ENCODE assay signal across 8 cellular contexts in genomic region chr1:183471748-183472487, GRCh38. TPM values are rescaled to one million over a fixed set of nuclear protein-coding genes. Genes with fewer than 3 reads are reported as not detected.
DNase-seq lines count a peak whose midpoint lies in the region; ATAC-seq and TF ChIP-seq lines count a peak whose summit lies in the region.

No MANE protein-coding gene starts in this region.

- peak overlapping the region; percentile 82 for H2AFZ ChIP-seq in trophoblast cell (ENCODE audit: insufficient read depth, low read length, poor library complexity)

- H3K9ac ChIP-seq in trophoblast cell (ENCODE audit: low read length): peak overlapping the region; percentile 96

- H2BK120ac ChIP-seq in trophoblast cell (ENCODE audit: insufficient read depth, low read length, poor library complexity): peak overlapping the region; percentile 99

- H3K36me3 ChIP-seq in trophoblast cell (ENCODE audit: control insufficient read depth in 1 of 2, insufficient read depth in 2 of 2, low read length in 2 of 2) (no peaks in the 10 kb centered on the region), transverse colon (no peaks in the 10 kb centered on the region)

- TF ChIP-seq CTCF in GM12875 (IDR thresholded peaks at IDR 0.05; ENCODE audit: borderline replicate concordance, insufficient read depth, low read depth, low read length) (no peak), transverse colon (IDR thresholded peaks at IDR 0.05) (peak in 1 of 5 experiments; percentile 18)

- H3K23ac ChIP-seq in trophoblast cell (ENCODE audit: low read length): no peak overlapping the region

- H2BK12ac ChIP-seq in trophoblast cell (ENCODE audit: low read length): peak overlapping the region; percentile 62

- no peak for TF ChIP-seq EP300 in transverse colon (IDR thresholded peaks at IDR 0.05; ENCODE audit: low read depth)

- H3K18ac ChIP-seq in trophoblast cell (ENCODE audit: low read length): peak overlapping the region; percentile 91

- H3K27ac ChIP-seq in adipose tissue (ENCODE audit: low read depth, low read length) (peak overlapping the region; percentile 97), trophoblast cell (ENCODE audit: low read depth, low read length) (peak overlapping the region; percentile 99), transverse colon (peak overlapping the region; percentile 93 to 98 (median 96))

- no peaks in the 10 kb centered on the region for H3K9me3 ChIP-seq in trophoblast cell (ENCODE audit: insufficient read depth, low read depth, low read length)
- H3K9me3 ChIP-seq in transverse colon: no peaks in the 10 kb centered on the region

- H3K27me3 ChIP-seq in trophoblast cell (ENCODE audit: insufficient read depth, low read length) (no peaks in the 10 kb centered on the region), transverse colon (no peaks in the 10 kb centered on the region)

- peak overlapping the region; percentile 87 for H3K4ac ChIP-seq in trophoblast cell (ENCODE audit: low read depth, low read length)

- H3K4me2 ChIP-seq in trophoblast cell (ENCODE audit: low read length): peak overlapping the region; percentile 90

- H2AK5ac ChIP-seq in trophoblast cell (ENCODE audit: low read length): no peak overlapping the region

- peak overlapping the region; percentile 99 for H4K8ac ChIP-seq in trophoblast cell (ENCODE audit: low read depth, low read length)

- H3K79me1 ChIP-seq in trophoblast cell (ENCODE audit: low read length): peaks cover 15% of the 10 kb centered on the region

- H2BK5ac ChIP-seq in trophoblast cell (ENCODE audit: low read depth, low read length, poor library complexity): peak overlapping the region; percentile 100

- intact Hi-C loops in cardiac septum (cut with DNase I): loop anchor here (2.0 to 5.0 kb wide), 3 partner anchors 50 to 189 kb away; partner anchors contain the start of gene ARPC5
- intact Hi-C loops in transverse colon (cut with DNase I; ENCODE audit: low total_unique reads): loop anchor here (5.0 to 10.0 kb wide), 2 partner anchors 165 to 187 kb away; partner anchors contain the start of gene ARPC5

- ATAC-seq in HG02798 (IDR thresholded peaks at IDR 0.05; ENCODE audit: poor library complexity, unreplicated experiment): peak; percentile 54

- peak overlapping the region; percentile 92 for H3K14ac ChIP-seq in trophoblast cell (ENCODE audit: low read length)

- H3K79me2 ChIP-seq in trophoblast cell (ENCODE audit: control insufficient read depth, insufficient read depth, low read length, poor library complexity): peaks cover 14% of the 10 kb centered on the region

- in situ Hi-C loops in transverse colon (cut with MboI; ENCODE audit: low pct_ligation_motif_present in 1 of 4, low pct_unique_long_range_greater_than_20kb in 1 of 4, low sequenced_read_pairs in 3 of 4): loop anchor here in 2 of 4 donors (5.0 to 25.0 kb wide), 4 partner anchors 70 to 440 kb away; partner anchors contain the start of gene ARPC5 (in 2 of the 2)

- peak overlapping the region; percentile 96 for H3K4me3 ChIP-seq in GM12875 (ENCODE audit: low read depth, low read length)
- peak overlapping the region; percentile 100 for H3K4me3 ChIP-seq in trophoblast cell (ENCODE audit: low read depth, low read length)
- peak overlapping the region; percentile 77 to 99 (median 86) for H3K4me3 ChIP-seq in transverse colon

- 0% methylated on average over 26 to 42 of the region's 42 CpGs for WGBS in adipose tissue, 3 donors
- no CpG with 5 or more reads among the region's 42 CpGs for WGBS in trophoblast cell (ENCODE audit: extremely low coverage, insufficient coverage, insufficient read length)
- WGBS in transverse colon (ENCODE audit: low coverage in 1 of 2), 2 donors: 0 to 1% methylated on average over 8 to 40 of the region's 42 CpGs

- peak overlapping the region; percentile 97 for H4K12ac ChIP-seq in trophoblast cell (ENCODE audit: low read depth, low read length)

- peak overlapping the region; percentile 100 for H4K91ac ChIP-seq in trophoblast cell (ENCODE audit: low read depth, low read length)

- DNase-seq in NCI-H1436 (lab: John Stamatoyannopoulos, UW): peak; percentile 94
- DNase-seq in SW480 (ENCODE audit: low spot score): peak; percentile 96
- DNase-seq in cardiac septum (ENCODE audit: low spot score): peak; percentile 98
- DNase-seq in trophoblast cell: peak; percentile 86 to 90
- peak; percentile 98 for DNase-seq in transverse colon

- TF ChIP-seq POLR2A in transverse colon (IDR thresholded peaks at IDR 0.05): peak; percentile 28

- H3K4me1 ChIP-seq in trophoblast cell (ENCODE audit: control insufficient read depth in 1 of 2, insufficient read depth in 2 of 2, low read length in 2 of 2) (peaks cover 1 to 2% of the 10 kb centered on the region in 2 experiments), transverse colon (peaks cover 6 to 39% (median 24%) of the 10 kb centered on the region in 4 donors)

RNA-seq across cellular contexts. Expression of gene SMG7, which starts 0.4 kb away (rescaled TPM):
- polyA plus RNA-seq in adipose tissue: 10 to 100 TPM; 14.3 to 16.5 (median 16.3) TPM
- 40.2 TPM for total RNA-seq in cardiac septum
- 104 and 105 TPM in 2 replicates for polyA plus RNA-seq in trophoblast cell (2013)
- total RNA-seq in transverse colon: 100 to 1,000 TPM in 1 of 4 donors, 10 to 100 TPM in 3; 54.9 to 107 (median 74.1) TPM

RNA-seq across cellular contexts. Expression of gene NMNAT2, which starts 53.7 kb away (rescaled TPM):
- polyA plus RNA-seq in adipose tissue: 1 to 10 TPM in 2 of 3 donors, under 1 TPM in 1; 0.90 to 1.9 (median 1.3) TPM
- total RNA-seq in cardiac septum (1.9 TPM), transverse colon (under 1 TPM in 3 of 4 donors, not detected in 1; 0.20 to 0.48 (median 0.27) TPM)
- 39.8 and 40.2 TPM in 2 replicates for polyA plus RNA-seq in trophoblast cell (2013)

Comparison
In these comparisons a context has a peak if more than half of its experiments do, and no peak if none do; other contexts are left out.
1. Peak in every context shown above with its lines: DNase-seq, ATAC-seq, H3K4me3 ChIP-seq and H3K27ac ChIP-seq.